ENCODE assay signal across 7 cellular contexts in genomic region chr5:138754699-138755057, GRCh38. TPM values are rescaled to one million over a fixed set of nuclear protein-coding genes. Genes with fewer than 3 reads are reported as not detected.
A peak's percentile ranks its signal among the peaks of the same experiment; 100 is the strongest.
DNase-seq lines count a peak whose midpoint lies in the region; ATAC-seq and TF ChIP-seq lines count a peak whose summit lies in the region.

No MANE protein-coding gene starts in this region.

- no peak for ATAC-seq in activated T-helper 17 cell treated with anti-CD3 and anti-CD28 coated beads, Interleukin-2, amount 50 U/mL, for 72 hours (replicated peaks)
- ATAC-seq in stimulated activated memory B cell treated with anti-CD40 and anti-IgM and Interleukin-4, amounts not matched to agents 10 μg/mL and 1 μg/mL and 100 μg/mL, for 72 hours, result no peak
- ATAC-seq in GM21447 (IDR thresholded peaks at IDR 0.05; ENCODE audit: unreplicated experiment), result no peak

- peak overlapping the region; percentile 92 for H3K4me3 Mint-ChIP-seq in HFFc6
- H3K4me3 Mint-ChIP-seq in activated T-helper 17 cell treated with anti-CD3 and anti-CD28 coated beads, Interleukin-2, amount 50 U/mL, for 72 hours, result peak overlapping the region; percentile 89
- H3K4me3 Mint-ChIP-seq in stimulated activated memory B cell treated with anti-CD40 and anti-IgM and Interleukin-4, amounts not matched to agents 10 μg/mL and 1 μg/mL and 100 μg/mL, for 72 hours, result peak overlapping the region; percentile 83

- H3K9me3 Mint-ChIP-seq in HFFc6, result no peaks in the 10 kb centered on the region
- no peaks in the 10 kb centered on the region for H3K9me3 Mint-ChIP-seq in activated T-helper 17 cell treated with anti-CD3 and anti-CD28 coated beads, Interleukin-2, amount 50 U/mL, for 72 hours
- H3K9me3 Mint-ChIP-seq in stimulated activated memory B cell treated with anti-CD40 and anti-IgM and Interleukin-4, amounts not matched to agents 10 μg/mL and 1 μg/mL and 100 μg/mL, for 72 hours, result peaks cover 2% of the 10 kb centered on the region

- peaks cover 51% of the 10 kb centered on the region for H3K4me1 Mint-ChIP-seq in HFFc6 (ENCODE audit: low read depth)
- H3K4me1 Mint-ChIP-seq in activated T-helper 17 cell treated with anti-CD3 and anti-CD28 coated beads, Interleukin-2, amount 50 U/mL, for 72 hours, result peaks cover 29% of the 10 kb centered on the region
- peaks cover 44% of the 10 kb centered on the region for H3K4me1 Mint-ChIP-seq in stimulated activated memory B cell treated with anti-CD40 and anti-IgM and Interleukin-4, amounts not matched to agents 10 μg/mL and 1 μg/mL and 100 μg/mL, for 72 hours

- H3K4me3 ChIP-seq in iPS-18c (ENCODE audit: insufficient read depth, low read depth, low read length), result peak overlapping the region; percentile 91

- no peak for DNase-seq in HFFc6
- no peak for DNase-seq in NCI-H1694 (lab: John Stamatoyannopoulos, UW)
- no peak for DNase-seq in HCEC 1CT

- H3K9me3 ChIP-seq in iPS-18c (ENCODE audit: control insufficient read depth, insufficient read depth, low read length), result peaks cover 11% of the 10 kb centered on the region

- H3K36me3 Mint-ChIP-seq in HFFc6 (ENCODE audit: low read depth), result peaks cover 28% of the 10 kb centered on the region
- peaks cover 35% of the 10 kb centered on the region for H3K36me3 Mint-ChIP-seq in activated T-helper 17 cell treated with anti-CD3 and anti-CD28 coated beads, Interleukin-2, amount 50 U/mL, for 72 hours (ENCODE audit: low read depth)
- H3K36me3 Mint-ChIP-seq in stimulated activated memory B cell treated with anti-CD40 and anti-IgM and Interleukin-4, amounts not matched to agents 10 μg/mL and 1 μg/mL and 100 μg/mL, for 72 hours, result peaks cover 48% of the 10 kb centered on the region

- H3K27me3 Mint-ChIP-seq in HFFc6 (ENCODE audit: insufficient read depth), result peaks cover 6% of the 10 kb centered on the region; the same call in 1 of the 2 replicates
- peaks cover 13% of the 10 kb centered on the region for H3K27me3 Mint-ChIP-seq in activated T-helper 17 cell treated with anti-CD3 and anti-CD28 coated beads, Interleukin-2, amount 50 U/mL, for 72 hours
- H3K27me3 Mint-ChIP-seq in stimulated activated memory B cell treated with anti-CD40 and anti-IgM and Interleukin-4, amounts not matched to agents 10 μg/mL and 1 μg/mL and 100 μg/mL, for 72 hours, result no peaks in the 10 kb centered on the region

- TF ChIP-seq CTCF in HFFc6 (IDR thresholded peaks at IDR 0.05), result no peak

- H3K27ac Mint-ChIP-seq in HFFc6, result peak overlapping the region; percentile 81
- peak overlapping the region; percentile 88 for H3K27ac Mint-ChIP-seq in activated T-helper 17 cell treated with anti-CD3 and anti-CD28 coated beads, Interleukin-2, amount 50 U/mL, for 72 hours
- peak overlapping the region; percentile 84 for H3K27ac Mint-ChIP-seq in stimulated activated memory B cell treated with anti-CD40 and anti-IgM and Interleukin-4, amounts not matched to agents 10 μg/mL and 1 μg/mL and 100 μg/mL, for 72 hours

RNA-seq across cellular contexts. Expression of gene CTNNA1, which starts 1.5 kb away (rescaled TPM):
- 100 to 1,000 TPM; 282 to 342 (median 292) TPM for total RNA-seq in HFFc6 (2021; fragmentation: NEBNext Ultra II Directional; extraction: Animal tissue kit (Norgen Biotek cat#: 25700))
- 10 to 100 TPM; 63.6 to 92.1 TPM for total RNA-seq in activated T-helper 17 cell treated with anti-CD3 and anti-CD28 coated beads, Interleukin-2, amount 50 U/mL, for 72 hours
